16 cellular contexts compared by ENCODE assay signal in genomic region chr15:34900748-34901147, GRCh38.
"Had no signal": no experiment of that assay in that cellular context is flagged by ENCODE, and none has a peak within 500 bp of the region (broad histone marks: within the 10 kb centered on the region; RNA-seq: fewer than 3 reads in every experiment).

No MANE protein-coding gene starts in this region.

- H3K9me3 ChIP-seq: spleen, suprapubic skin had no signal

- H3K4me1 ChIP-seq: foreskin keratinocyte, spleen, suprapubic skin had no signal

- DNase-seq: activated naive CD4-positive, alpha-beta T cell treated with Interleukin-2 at 50 U/mL for 16 hours; activated T-cell treated with anti-CD3 and anti-CD28 coated beads for 4 hours; anterior cingulate cortex; brain microvascular endothelial cell; cerebellar nuclear complex; effector memory CD8-positive, alpha-beta T cell; foreskin keratinocyte; head of caudate nucleus; left colon; naive thymus-derived CD4-positive, alpha-beta T cell; posterior cingulate gyrus; spleen; T1000 had no signal

- H3K4me3 ChIP-seq: spleen, suprapubic skin had no signal

- ATAC-seq: activated CD4-positive, CD25-positive, alpha-beta regulatory T cell treated with anti-CD3 and anti-CD28 coated beads, Interleukin-2, amount 50 U/mL, for 24 hours; activated T-helper 17 cell treated with anti-CD3 and anti-CD28 coated beads, Interleukin-2, amount 50 U/mL, for 72 hours; effector memory CD8-positive, alpha-beta T cell; foreskin keratinocyte; left colon; naive thymus-derived CD4-positive, alpha-beta T cell had no signal

- H3K27me3 ChIP-seq: brain microvascular endothelial cell, foreskin keratinocyte, spleen, suprapubic skin had no signal

- H3K27ac ChIP-seq: brain microvascular endothelial cell, foreskin keratinocyte, spleen, suprapubic skin had no signal
